In the genomic region with DNA sequence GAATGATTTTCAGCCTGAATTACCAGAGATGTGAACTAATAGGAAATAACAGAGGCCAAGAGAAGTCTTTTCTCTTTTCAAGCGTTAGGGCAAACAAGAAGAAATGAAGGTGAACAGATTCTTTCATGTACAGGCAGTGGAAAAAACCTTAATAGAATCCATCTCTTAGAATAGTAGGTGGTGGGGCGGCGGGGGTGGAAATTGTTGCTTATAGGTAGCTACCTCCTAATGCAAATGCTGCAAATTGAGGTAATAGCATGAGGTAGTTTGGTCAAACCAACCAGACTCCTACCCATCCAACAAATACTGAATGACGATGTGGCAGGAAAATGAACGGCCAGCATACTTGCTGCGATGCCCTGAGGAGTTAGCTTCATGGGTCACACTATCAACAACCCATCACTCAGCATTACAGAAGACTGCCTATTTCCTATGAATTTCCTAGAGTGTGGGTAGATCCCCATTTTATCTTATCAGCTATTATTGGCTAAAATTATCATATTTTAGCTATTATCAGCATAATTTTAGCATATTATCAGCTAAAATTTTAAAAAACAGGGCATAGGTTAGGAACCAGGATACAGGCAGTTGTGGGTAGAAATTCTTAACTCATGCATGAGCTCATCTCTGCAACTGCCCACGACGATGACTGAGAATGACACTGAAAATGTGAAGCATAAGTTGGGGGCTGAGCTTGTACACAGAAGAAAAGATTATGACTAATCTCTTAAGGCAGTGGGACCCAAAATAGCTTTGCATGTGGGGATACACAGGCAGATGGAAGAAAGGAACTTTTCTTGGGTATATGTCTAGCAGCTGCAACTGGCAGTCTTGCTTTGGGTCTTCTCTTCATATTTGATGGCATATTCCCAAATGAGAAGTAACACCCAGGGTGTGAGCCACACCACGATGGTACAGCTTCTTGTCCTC, we compare ENCODE assay signal across 9 cellular contexts.
DNase-seq lines count a peak whose midpoint lies in the region; ATAC-seq, FAIRE-seq and TF ChIP-seq lines count a peak whose summit lies in the region.
"Had no signal": no experiment of that assay in that cellular context is flagged by ENCODE, and none has a peak within 500 bp of the region (broad histone marks: within the 10 kb centered on the region; RNA-seq: fewer than 3 reads in every experiment).

No MANE protein-coding gene starts in this region.

- DNase-seq in K562 (ENCODE audit: extremely low read depth in 1 of 4, low spot score in 3 of 4) (peak in 1 of 4 experiments; percentile 6), NCI-H1694 treated with DMSO at 0.1 percent for 48 hours (lab: John Stamatoyannopoulos, UW) (no peak), NCI-H345 treated with DMSO at 0.1 percent for 48 hours (lab: John Stamatoyannopoulos, UW; ENCODE audit: unreplicated experiment) (no peak), NCI-H82 treated with DMSO at 0.1 percent for 48 hours (lab: John Stamatoyannopoulos, UW; ENCODE audit: unreplicated experiment) (no peak)
- DNase-seq in stimulated activated CD8-positive, alpha-beta memory T cell treated with anti-CD3 and anti-CD28 coated beads, Interleukin-12 subunit alpha, Interleukin-12 subunit beta, amount 100 ng/mL, for 24 hours (ENCODE audit: extremely low read depth): peak; percentile 15
- DNase-seq: activated naive CD8-positive, alpha-beta T cell treated with anti-CD3 and anti-CD28 coated beads, Interleukin-2, amount 10 ng/mL, durations not matched to agents 7 days and 5 days had no signal

- in situ Hi-C loops in K562 (cut with MboI): no loop called here

- ATAC-seq in GM19023 (IDR thresholded peaks at IDR 0.05; ENCODE audit: unreplicated experiment) (peak; percentile 83), HG03196 (IDR thresholded peaks at IDR 0.05; ENCODE audit: unreplicated experiment) (peak; percentile 65), K562 (no peak)

- H3K27ac ChIP-seq in 22Rv1 (peak overlapping the region; percentile 91), K562 (ENCODE audit: extremely low read depth, low read depth, low read length) (no peak overlapping the region; the same call in 2 of the 3 replicates)

- no peaks in the 10 kb centered on the region for H3K79me2 ChIP-seq in K562 (ENCODE audit: control insufficient read depth, insufficient read depth, low read length)

- no TSS peak for BruUV-seq in K562 (replicated peaks; lab: Mats Ljungman, UMichigan)

- no peak overlapping the region for H3K4me2 ChIP-seq in K562 (ENCODE audit: insufficient read depth, low read length)

- no peak for FAIRE-seq in K562 (lab: Jason Lieb, UNC)

- CTCF ChIA-PET in K562 (lab: Yijun Ruan, JAX; ENCODE audit: low intra/inter-chr PET ratio): no interaction called here

- no peaks in the 10 kb centered on the region for H3K36me3 ChIP-seq in K562 (ENCODE audit: control insufficient read depth, insufficient read depth, low read length)

- no peaks in the 10 kb centered on the region for H4K20me1 ChIP-seq in K562 (replicated peaks; ENCODE audit: control insufficient read depth, insufficient read depth, low read length)

- no peak for TF ChIP-seq CTCF in 22Rv1 (IDR thresholded peaks at IDR 0.05)
- no peak for TF ChIP-seq CTCF in K562 (IDR thresholded peaks at IDR 0.05 in 2 of 3, conservative IDR thresholded peaks at IDR 0.05 in 1 of 3; ENCODE audit: insufficient read depth in 2 of 3, low read depth in 1 of 3, low read length in 3 of 3)

- H3K27me3 ChIP-seq in K562 (ENCODE audit: control insufficient read depth in 2 of 2, insufficient read depth in 2 of 2, low read length in 2 of 2): no peaks in the 10 kb centered on the region

- POLR2A ChIA-PET in K562 (lab: Yijun Ruan, JAX): interaction anchor here (0.6 to 0.9 kb wide), 3 partner anchors 9 to 100 kb away, joined by 3 to 6 read pairs (median 5); no protein-coding TSS in a partner anchor

- H3K4me1 ChIP-seq in K562 (replicated peaks in 1 of 2; ENCODE audit: control insufficient read depth in 2 of 2, insufficient read depth in 2 of 2, low read length in 2 of 2): no peaks in the 10 kb centered on the region

- H3K9me1 ChIP-seq in K562 (ENCODE audit: control insufficient read depth, insufficient read depth, low read length): no peaks in the 10 kb centered on the region

- no peak for TF ChIP-seq POLR2A in K562 (conservative IDR thresholded peaks at IDR 0.05)

- no peak overlapping the region for H2AFZ ChIP-seq in K562 (ENCODE audit: low read depth, low read length)

- no peak for TF ChIP-seq RAD21 in K562 (CRISPR knock-in tag; conservative IDR thresholded peaks at IDR 0.05 in 1 of 2, IDR thresholded peaks at IDR 0.05 in 1 of 2)

- intact Hi-C loops in K562 (cut with micrococcal nuclease): no loop called here

- H3K9me3 ChIP-seq in K562 (replicated peaks; ENCODE audit: control insufficient read depth, insufficient read depth, low read depth, low read length): no peaks in the 10 kb centered on the region

- H3K4me3 ChIP-seq in K562: no peak overlapping the region

- WGBS in K562 (ENCODE audit: insufficient coverage, low coverage, missing lambda C conversion rate): 68% methylated on average over 8 of the region's 9 CpGs

- TF ChIP-seq EP300 in K562 (IDR thresholded peaks at IDR 0.05; ENCODE audit: low read length): no peak

- H3K9ac ChIP-seq in K562 (ENCODE audit: insufficient read depth in 1 of 2, low read depth in 2 of 2, low read length in 2 of 2): no peak overlapping the region

TF ChIP-seq in K562, 482 proteins besides CTCF, POLR2A, EP300 and RAD21:
- no peak for TF ChIP-seq ZC3H8 (IDR thresholded peaks at IDR 0.05)
- TF ChIP-seq CHD2 (IDR thresholded peaks at IDR 0.05; ENCODE audit: low read depth, low read length): no peak
- no peak for TF ChIP-seq SMAD3 (CRISPR knock-in tag; conservative IDR thresholded peaks at IDR 0.05)
- TF ChIP-seq, protein P1, sequence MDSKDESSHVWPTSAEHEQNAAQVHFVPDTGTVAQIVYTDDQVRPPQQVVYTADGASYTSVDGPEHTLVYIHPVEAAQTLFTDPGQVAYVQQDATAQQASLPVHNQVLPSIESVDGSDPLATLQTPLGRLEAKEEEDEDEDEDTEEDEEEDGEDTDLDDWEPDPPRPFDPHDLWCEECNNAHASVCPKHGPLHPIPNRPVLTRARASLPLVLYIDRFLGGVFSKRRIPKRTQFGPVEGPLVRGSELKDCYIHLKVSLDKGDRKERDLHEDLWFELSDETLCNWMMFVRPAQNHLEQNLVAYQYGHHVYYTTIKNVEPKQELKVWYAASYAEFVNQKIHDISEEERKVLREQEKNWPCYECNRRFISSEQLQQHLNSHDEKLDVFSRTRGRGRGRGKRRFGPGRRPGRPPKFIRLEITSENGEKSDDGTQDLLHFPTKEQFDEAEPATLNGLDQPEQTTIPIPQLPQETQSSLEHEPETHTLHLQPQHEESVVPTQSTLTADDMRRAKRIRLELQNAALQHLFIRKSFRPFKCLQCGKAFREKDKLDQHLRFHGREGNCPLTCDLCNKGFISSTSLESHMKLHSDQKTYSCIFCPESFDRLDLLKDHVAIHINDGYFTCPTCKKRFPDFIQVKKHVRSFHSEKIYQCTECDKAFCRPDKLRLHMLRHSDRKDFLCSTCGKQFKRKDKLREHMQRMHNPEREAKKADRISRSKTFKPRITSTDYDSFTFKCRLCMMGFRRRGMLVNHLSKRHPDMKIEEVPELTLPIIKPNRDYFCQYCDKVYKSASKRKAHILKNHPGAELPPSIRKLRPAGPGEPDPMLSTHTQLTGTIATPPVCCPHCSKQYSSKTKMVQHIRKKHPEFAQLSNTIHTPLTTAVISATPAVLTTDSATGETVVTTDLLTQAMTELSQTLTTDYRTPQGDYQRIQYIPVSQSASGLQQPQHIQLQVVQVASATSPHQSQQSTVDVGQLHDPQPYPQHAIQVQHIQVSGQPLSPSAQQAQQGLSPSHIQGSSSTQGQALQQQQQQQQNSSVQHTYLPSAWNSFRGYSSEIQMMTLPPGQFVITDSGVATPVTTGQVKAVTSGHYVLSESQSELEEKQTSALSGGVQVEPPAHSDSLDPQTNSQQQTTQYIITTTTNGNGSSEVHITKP (IDR thresholded peaks at IDR 0.05; ENCODE audit: partially characterized antibody): peak; percentile 78
